In genomic region chr6:62623851-62624532, GRCh38 we compare ENCODE assay signal across 1 cellular context.
TF ChIP-seq lines count a peak whose summit lies in the region.

No MANE protein-coding gene starts in this region.

TF ChIP-seq in HepG2, 621 proteins besides CTCF, POLR2A, EP300 and RAD21 (continued from another document):
- TF ChIP-seq ZBTB34 (CRISPR knock-in tag; IDR thresholded peaks at IDR 0.05) (no peak), RFX3 (CRISPR knock-in tag; IDR thresholded peaks at IDR 0.05) (no peak), MED1 (CRISPR knock-in tag; IDR thresholded peaks at IDR 0.05) (no peak)
- TF ChIP-seq, protein P1, sequence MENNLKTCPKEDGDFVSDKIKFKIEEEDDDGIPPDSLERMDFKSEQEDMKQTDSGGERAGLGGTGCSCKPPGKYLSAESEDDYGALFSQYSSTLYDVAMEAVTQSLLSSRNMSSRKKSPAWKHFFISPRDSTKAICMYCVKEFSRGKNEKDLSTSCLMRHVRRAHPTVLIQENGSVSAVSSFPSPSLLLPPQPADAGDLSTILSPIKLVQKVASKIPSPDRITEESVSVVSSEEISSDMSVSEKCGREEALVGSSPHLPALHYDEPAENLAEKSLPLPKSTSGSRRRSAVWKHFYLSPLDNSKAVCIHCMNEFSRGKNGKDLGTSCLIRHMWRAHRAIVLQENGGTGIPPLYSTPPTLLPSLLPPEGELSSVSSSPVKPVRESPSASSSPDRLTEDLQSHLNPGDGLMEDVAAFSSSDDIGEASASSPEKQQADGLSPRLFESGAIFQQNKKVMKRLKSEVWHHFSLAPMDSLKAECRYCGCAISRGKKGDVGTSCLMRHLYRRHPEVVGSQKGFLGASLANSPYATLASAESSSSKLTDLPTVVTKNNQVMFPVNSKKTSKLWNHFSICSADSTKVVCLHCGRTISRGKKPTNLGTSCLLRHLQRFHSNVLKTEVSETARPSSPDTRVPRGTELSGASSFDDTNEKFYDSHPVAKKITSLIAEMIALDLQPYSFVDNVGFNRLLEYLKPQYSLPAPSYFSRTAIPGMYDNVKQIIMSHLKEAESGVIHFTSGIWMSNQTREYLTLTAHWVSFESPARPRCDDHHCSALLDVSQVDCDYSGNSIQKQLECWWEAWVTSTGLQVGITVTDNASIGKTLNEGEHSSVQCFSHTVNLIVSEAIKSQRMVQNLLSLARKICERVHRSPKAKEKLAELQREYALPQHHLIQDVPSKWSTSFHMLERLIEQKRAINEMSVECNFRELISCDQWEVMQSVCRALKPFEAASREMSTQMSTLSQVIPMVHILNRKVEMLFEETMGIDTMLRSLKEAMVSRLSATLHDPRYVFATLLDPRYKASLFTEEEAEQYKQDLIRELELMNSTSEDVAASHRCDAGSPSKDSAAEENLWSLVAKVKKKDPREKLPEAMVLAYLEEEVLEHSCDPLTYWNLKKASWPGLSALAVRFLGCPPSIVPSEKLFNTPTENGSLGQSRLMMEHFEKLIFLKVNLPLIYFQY (CRISPR knock-in tag; IDR thresholded peaks at IDR 0.05; ENCODE audit: borderline replicate concordance), result no peak
- TF ChIP-seq, protein P2, sequence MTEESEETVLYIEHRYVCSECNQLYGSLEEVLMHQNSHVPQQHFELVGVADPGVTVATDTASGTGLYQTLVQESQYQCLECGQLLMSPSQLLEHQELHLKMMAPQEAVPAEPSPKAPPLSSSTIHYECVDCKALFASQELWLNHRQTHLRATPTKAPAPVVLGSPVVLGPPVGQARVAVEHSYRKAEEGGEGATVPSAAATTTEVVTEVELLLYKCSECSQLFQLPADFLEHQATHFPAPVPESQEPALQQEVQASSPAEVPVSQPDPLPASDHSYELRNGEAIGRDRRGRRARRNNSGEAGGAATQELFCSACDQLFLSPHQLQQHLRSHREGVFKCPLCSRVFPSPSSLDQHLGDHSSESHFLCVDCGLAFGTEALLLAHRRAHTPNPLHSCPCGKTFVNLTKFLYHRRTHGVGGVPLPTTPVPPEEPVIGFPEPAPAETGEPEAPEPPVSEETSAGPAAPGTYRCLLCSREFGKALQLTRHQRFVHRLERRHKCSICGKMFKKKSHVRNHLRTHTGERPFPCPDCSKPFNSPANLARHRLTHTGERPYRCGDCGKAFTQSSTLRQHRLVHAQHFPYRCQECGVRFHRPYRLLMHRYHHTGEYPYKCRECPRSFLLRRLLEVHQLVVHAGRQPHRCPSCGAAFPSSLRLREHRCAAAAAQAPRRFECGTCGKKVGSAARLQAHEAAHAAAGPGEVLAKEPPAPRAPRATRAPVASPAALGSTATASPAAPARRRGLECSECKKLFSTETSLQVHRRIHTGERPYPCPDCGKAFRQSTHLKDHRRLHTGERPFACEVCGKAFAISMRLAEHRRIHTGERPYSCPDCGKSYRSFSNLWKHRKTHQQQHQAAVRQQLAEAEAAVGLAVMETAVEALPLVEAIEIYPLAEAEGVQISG (CRISPR knock-in tag; IDR thresholded peaks at IDR 0.05), result no peak
